In genomic region chr9:35912791-35913400, GRCh38 we compare ENCODE assay signal across 35 cellular contexts. TPM values are rescaled to one million over a fixed set of nuclear protein-coding genes. Genes with fewer than 3 reads are reported as not detected.
DNase-seq lines count a peak whose midpoint lies in the region; ATAC-seq, FAIRE-seq and TF ChIP-seq lines count a peak whose summit lies in the region.
"Had no signal": no experiment of that assay in that cellular context is flagged by ENCODE, and none has a peak within 500 bp of the region (broad histone marks: within the 10 kb centered on the region; RNA-seq: fewer than 3 reads in every experiment).

No MANE protein-coding gene starts in this region.

- H3K4me1 Mint-ChIP-seq in astrocyte (ENCODE audit: low read depth, unreplicated experiment), result peaks cover 24% of the 10 kb centered on the region

- CTCF ChIA-PET in IMR-90 (lab: Yijun Ruan, JAX), result interaction anchor here (0.6 kb wide), 1 partner anchor 9 kb away, joined by 4 read pairs; no protein-coding TSS in a partner anchor
- CTCF ChIA-PET in HepG2 (lab: Yijun Ruan, JAX; ENCODE audit: low intra/inter-chr PET ratio, low total read pairs), result no interaction called here

- H2AK9ac ChIP-seq in IMR-90 (replicated peaks; ENCODE audit: low read depth, low read length, poor library complexity), result no peak overlapping the region

- in situ Hi-C loops in IMR-90 (cut with MboI; ENCODE audit: low sequenced_read_pairs) (no loop called here), HepG2 (cut with HindIII; ENCODE audit: extremely low pct_ligation_motif_present, low pct_unique_long_range_greater_than_20kb) (no loop called here)

- DNase-seq in IMR-90, result no peak
- DNase-seq in astrocyte (ENCODE audit: low read depth), result no peak
- no peak for DNase-seq in HepG2 (ENCODE audit: low spot score)
- peak; percentile 30 for DNase-seq in retina
- DNase-seq in frontal cortex (ENCODE audit: low spot score in 2 of 2), result no peak
- DNase-seq in NCI-H1417 (lab: John Stamatoyannopoulos, UW), result no peak
- DNase-seq: activated CD4-positive, alpha-beta T cell treated with anti-CD3 and anti-CD28 coated beads for 48 hours; activated CD8-positive, alpha-beta memory T cell treated with anti-CD3 and anti-CD28 coated beads for 24 hours; activated T-cell treated with anti-CD3 and anti-CD28 coated beads for 4 hours; amniotic stem cell; CD8-positive, alpha-beta memory T cell; effector memory CD8-positive, alpha-beta T cell; head of caudate nucleus; Kasumi-1; NCI-H446; stimulated activated CD4-positive, alpha-beta T cell treated with anti-CD3 and anti-CD28 coated beads, Interleukin-4, amount 100 ng/mL, for 24 hours; T-cell; trophoblast cell had no signal

- H3K9ac ChIP-seq in IMR-90 (ENCODE audit: low read depth, low read length), result no peak overlapping the region
- no peak overlapping the region for H3K9ac ChIP-seq in astrocyte (ENCODE audit: low read length)
- no peak overlapping the region for H3K9ac ChIP-seq in HepG2 (ENCODE audit: insufficient read depth, low read depth, low read length)
- H3K9ac ChIP-seq: parathyroid adenoma had no signal

- no peaks in the 10 kb centered on the region for H3K9me3 ChIP-seq in IMR-90 (ENCODE audit: control insufficient read depth, insufficient read depth, low read length)
- no peaks in the 10 kb centered on the region for H3K9me3 ChIP-seq in astrocyte (ENCODE audit: insufficient read depth, low read depth, low read length)
- H3K9me3 ChIP-seq in HepG2 (ENCODE audit: low read length), result no peaks in the 10 kb centered on the region

- FAIRE-seq in astrocyte (lab: Jason Lieb, UNC), result no peak
- FAIRE-seq in HepG2 (lab: Jason Lieb, UNC), result no peak
- no peak for FAIRE-seq in frontal cortex (lab: Jason Lieb, UNC)
- FAIRE-seq: bronchial epithelial cell, H54, keratinocyte had no signal

- peak overlapping the region in 1 of 2 experiments; percentile 22; a peak in 1 of 4 replicates for H4K8ac ChIP-seq in IMR-90 (ENCODE audit: low read depth in 2 of 2, low read length in 2 of 2)

- 90% methylated on average over 5 of the region's 10 CpGs; no CpG with 5 or more reads in 1 of the 2 experiments for WGBS in IMR-90 (ENCODE audit: extremely low coverage in 2 of 2, insufficient read length in 1 of 2), 2 experiments
- WGBS in HepG2 (ENCODE audit: low lambda C conversion rate), result 14% methylated on average over 9 of the region's 10 CpGs

- H2BK15ac ChIP-seq in IMR-90 (ENCODE audit: low read depth, low read length), result peak overlapping the region; percentile 12; the same call in 2 of the 3 replicates

- no peaks in the 10 kb centered on the region for H3K36me3 Mint-ChIP-seq in astrocyte (ENCODE audit: low read depth, unreplicated experiment)
- H3K36me3 Mint-ChIP-seq: activated naive CD4-positive, alpha-beta T cell treated with anti-CD3 and anti-CD28 coated beads, Interleukin-2, amount 50 U/mL, for 24 hours; CD8-positive, alpha-beta memory T cell; memory B cell; T-cell had no signal

- ATAC-seq in IMR-90 (ENCODE audit: low read depth) (no peak), HepG2 (peak; percentile 3; the same call in 2 of the 3 replicates), HG02981 (IDR thresholded peaks at IDR 0.05; ENCODE audit: unreplicated experiment) (no peak), HG03342 (IDR thresholded peaks at IDR 0.05; ENCODE audit: unreplicated experiment) (no peak)
- ATAC-seq: effector memory CD8-positive, alpha-beta T cell; sciatic nerve; T-cell had no signal

- intact Hi-C loops in IMR-90 (cut with micrococcal nuclease) (no loop called here), HepG2 (cut with micrococcal nuclease; ENCODE audit: unreplicated experiment) (no loop called here)

- H4K20me1 ChIP-seq in IMR-90 (ENCODE audit: insufficient read depth, low read length) (no peaks in the 10 kb centered on the region), astrocyte (ENCODE audit: insufficient read depth, low read length) (no peaks in the 10 kb centered on the region), HepG2 (ENCODE audit: insufficient read depth, low read length) (no peaks in the 10 kb centered on the region)

- no peak for TF ChIP-seq CTCF in IMR-90 (conservative IDR thresholded peaks at IDR 0.05; ENCODE audit: low read depth, low read length)
- no peak for TF ChIP-seq CTCF in astrocyte (IDR thresholded peaks at IDR 0.05; ENCODE audit: insufficient read depth, low read depth, low read length)
- no peak for TF ChIP-seq CTCF in HepG2 (CRISPR knock-in tag; IDR thresholded peaks at IDR 0.05)

- TF ChIP-seq RAD21 in IMR-90 (IDR thresholded peaks at IDR 0.05; ENCODE audit: low read length) (no peak), HepG2 (CRISPR knock-in tag; IDR thresholded peaks at IDR 0.05) (no peak)

- H3K9me1 ChIP-seq in IMR-90 (ENCODE audit: insufficient read depth, low read length), result peaks cover 12% of the 10 kb centered on the region

- H3K27me3 ChIP-seq in IMR-90 (ENCODE audit: control insufficient read depth, insufficient read depth, low read length), result no peaks in the 10 kb centered on the region
- no peaks in the 10 kb centered on the region for H3K27me3 ChIP-seq in astrocyte (ENCODE audit: insufficient read depth, low read length)
- H3K27me3 ChIP-seq in HepG2 (ENCODE audit: control insufficient read depth in 1 of 2, insufficient read depth in 2 of 2, low read length in 2 of 2), result peaks cover 0 to 4% of the 10 kb centered on the region in 2 experiments; a peak in 1 of 5 replicates

- no TSS peak for BruUV-seq in IMR-90 (replicated peaks; lab: Mats Ljungman, UMichigan)
- BruUV-seq in HepG2 (replicated peaks; lab: Mats Ljungman, UMichigan), result no TSS peak

- H2BK120ac ChIP-seq in IMR-90 (ENCODE audit: low read depth, low read length), result peak overlapping the region; percentile 16; the same call in 1 of the 2 replicates

- H3K56ac ChIP-seq in IMR-90 (ENCODE audit: extremely low read depth, insufficient read depth, low read length), result no peak overlapping the region

- no peak overlapping the region for H3K27ac ChIP-seq in IMR-90 (ENCODE audit: insufficient read depth, low read length)
- H3K27ac ChIP-seq in astrocyte (ENCODE audit: low read depth, low read length), result no peak overlapping the region
- H3K27ac ChIP-seq in HepG2 (ENCODE audit: extremely low read length, insufficient read depth, low read length), result no peak overlapping the region
- H3K27ac ChIP-seq: parathyroid adenoma had no signal

- H4K5ac ChIP-seq in IMR-90 (ENCODE audit: low read depth, low read length), result no peak overlapping the region

- H3K14ac ChIP-seq in IMR-90 (replicated peaks; ENCODE audit: low read depth, low read length), result no peak overlapping the region

- dilution Hi-C loops in IMR-90 (cut with HindIII; ENCODE audit: low sequenced_read_pairs, unreplicated experiment), result no loop called here

- peaks cover 0 to 19% of the 10 kb centered on the region in 2 experiments; a peak in 2 of 4 replicates for H3K79me1 ChIP-seq in IMR-90 (ENCODE audit: low read depth in 1 of 2, low read length in 2 of 2)

- H3K4me2 ChIP-seq in IMR-90 (ENCODE audit: low read depth, low read length) (no peak overlapping the region), astrocyte (ENCODE audit: low read length) (no peak overlapping the region), HepG2 (ENCODE audit: low read depth, low read length) (peak overlapping the region; percentile 13; the same call in 1 of the 2 replicates)

- no peak overlapping the region for H3K4me3 Mint-ChIP-seq in astrocyte (ENCODE audit: unreplicated experiment)
- H3K4me3 Mint-ChIP-seq: activated naive CD4-positive, alpha-beta T cell treated with anti-CD3 and anti-CD28 coated beads, Interleukin-2, amount 50 U/mL, for 24 hours; CD8-positive, alpha-beta memory T cell; effector memory CD8-positive, alpha-beta T cell; memory B cell; neural crest cell; T-cell had no signal

- H3K36me3 ChIP-seq in IMR-90 (ENCODE audit: control insufficient read depth, insufficient read depth, low read length) (no peaks in the 10 kb centered on the region), astrocyte (ENCODE audit: insufficient read depth, low read length) (no peaks in the 10 kb centered on the region), HepG2 (replicated peaks in 1 of 2; ENCODE audit: control insufficient read depth in 1 of 2, insufficient read depth in 2 of 2, low read length in 2 of 2) (no peaks in the 10 kb centered on the region)

- H3K79me2 ChIP-seq in astrocyte (ENCODE audit: insufficient read depth, low read length), result no peaks in the 10 kb centered on the region
- H3K79me2 ChIP-seq in HepG2 (ENCODE audit: insufficient read depth, low read length), result no peaks in the 10 kb centered on the region
- H3K79me2 ChIP-seq: parathyroid adenoma had no signal

- peaks cover 21% of the 10 kb centered on the region for H3K4me1 ChIP-seq in IMR-90 (ENCODE audit: control insufficient read depth, insufficient read depth, low read length)
- H3K4me1 ChIP-seq in astrocyte (ENCODE audit: insufficient read depth, low read length), result peaks cover 22% of the 10 kb centered on the region
- H3K4me1 ChIP-seq in HepG2 (ENCODE audit: insufficient read depth, low read length), result peaks cover 74% of the 10 kb centered on the region

- H3K27ac Mint-ChIP-seq in astrocyte (ENCODE audit: unreplicated experiment), result no peak overlapping the region
- H3K27ac Mint-ChIP-seq: activated naive CD4-positive, alpha-beta T cell treated with anti-CD3 and anti-CD28 coated beads, Interleukin-2, amount 50 U/mL, for 24 hours; activated T-helper 2 cell treated with anti-CD3 and anti-CD28 coated beads, Interferon-gamma antibody, Interleukin-2, Interleukin-4, amounts not matched to agents 10 μg/mL and 5 μg/mL and 100 μg/mL, durations not matched to agents 14 hours and 24 hours and 36 hours; effector memory CD8-positive, alpha-beta T cell; memory B cell had no signal

- H4K91ac ChIP-seq in IMR-90 (ENCODE audit: insufficient read depth, low read depth, low read length), result no peak overlapping the region; the same call in 1 of the 2 replicates

- H3K4ac ChIP-seq in IMR-90 (ENCODE audit: low read depth, low read length), result no peak overlapping the region

- no peak overlapping the region for H3K18ac ChIP-seq in IMR-90 (ENCODE audit: low read depth, low read length)

- no peak for TF ChIP-seq EP300 in HepG2 (IDR thresholded peaks at IDR 0.05; ENCODE audit: low read depth in 2 of 2, low read length in 2 of 2)
- TF ChIP-seq EP300 in HepG2 (CRISPR knock-in tag; IDR thresholded peaks at IDR 0.05; ENCODE audit: borderline replicate concordance), result no peak

- no peak for TF ChIP-seq POLR2A in IMR-90 (IDR thresholded peaks at IDR 0.05; ENCODE audit: low read depth, low read length)
- TF ChIP-seq POLR2A in HepG2 (IDR thresholded peaks at IDR 0.05; ENCODE audit: insufficient read depth in 1 of 2, low read depth in 2 of 2, low read length in 2 of 2), result no peak

- no peaks in the 10 kb centered on the region for H3K27me3 Mint-ChIP-seq in astrocyte (ENCODE audit: low read depth, unreplicated experiment)
- H3K27me3 Mint-ChIP-seq: activated naive CD4-positive, alpha-beta T cell treated with anti-CD3 and anti-CD28 coated beads, Interleukin-2, amount 50 U/mL, for 24 hours; CD8-positive, alpha-beta memory T cell; effector memory CD8-positive, alpha-beta T cell; T-cell had no signal

- no peaks in the 10 kb centered on the region for H3K9me3 Mint-ChIP-seq in astrocyte (ENCODE audit: unreplicated experiment)
- H3K9me3 Mint-ChIP-seq: activated naive CD4-positive, alpha-beta T cell treated with anti-CD3 and anti-CD28 coated beads, Interleukin-2, amount 50 U/mL, for 24 hours; activated T-helper 2 cell treated with anti-CD3 and anti-CD28 coated beads, Interferon-gamma antibody, Interleukin-2, Interleukin-4, amounts not matched to agents 10 μg/mL and 5 μg/mL and 100 μg/mL, durations not matched to agents 14 hours and 24 hours and 36 hours; CD8-positive, alpha-beta memory T cell; effector memory CD8-positive, alpha-beta T cell; memory B cell; neural crest cell; T-cell had no signal

- POLR2A ChIA-PET in IMR-90 (lab: Charles Lee; ENCODE audit: unreplicated experiment) (no interaction called here), HepG2 (lab: Yijun Ruan, JAX) (no interaction called here)

- peak overlapping the region; percentile 10 for H2AK5ac ChIP-seq in IMR-90 (ENCODE audit: low read depth, low read length)

- H2AFZ ChIP-seq in IMR-90 (replicated peaks; ENCODE audit: low read length, poor library complexity) (peak overlapping the region; percentile 26), astrocyte (ENCODE audit: low read depth, low read length) (peak overlapping the region; percentile 15), HepG2 (ENCODE audit: low read length) (no peak overlapping the region)
- H2AFZ ChIP-seq: parathyroid adenoma had no signal

- H3K4me3 ChIP-seq in IMR-90 (ENCODE audit: insufficient read depth, low read depth, low read length), result no peak overlapping the region
- no peak overlapping the region for H3K4me3 ChIP-seq in astrocyte (ENCODE audit: insufficient read depth, low read depth, low read length)
- peak overlapping the region in 1 of 3 experiments; percentile 3; a peak in 1 of 6 replicates for H3K4me3 ChIP-seq in HepG2 (replicated peaks in 1 of 3; ENCODE audit: insufficient read depth in 1 of 3, low read depth in 2 of 3, low read length in 3 of 3)

- no peak overlapping the region for H2BK5ac ChIP-seq in IMR-90 (ENCODE audit: low read depth, low read length, poor library complexity, severe bottlenecking)

- H2BK20ac ChIP-seq in IMR-90 (ENCODE audit: low read depth, low read length), result no peak overlapping the region; the same call in 1 of the 2 replicates

- H3K23ac ChIP-seq in IMR-90 (ENCODE audit: low read depth, low read length), result no peak overlapping the region

RNA-seq across cellular contexts. Expression of gene SPAAR, which starts 3.6 kb away (rescaled TPM):
- total RNA-seq in IMR-90 (2012; rRNA removed), result 0.18 and 0.28 TPM in 2 replicates
- polyA plus RNA-seq in IMR-90 (2012; rRNA removed), result 0.24 and 0.32 TPM in 2 replicates
- polyA plus RNA-seq in IMR-90 (2012; cell fraction: cytosol; rRNA removed), result 0.23 TPM in 2 replicates
- polyA plus RNA-seq in IMR-90 (2012; cell fraction: nucleus; rRNA removed; ENCODE audit: low replicate concordance), result 0.59 and 0.69 TPM in 2 replicates
- total RNA-seq in astrocyte, result 0.17 and 0.18 TPM in 2 replicates
- 0.07 TPM in 1 of 2 replicates, not detected in the other for total RNA-seq in HepG2 (2016; rRNA removed; fragmentation: Illumina TruSeq; extraction: Trizol)
- total RNA-seq in HepG2 (2016; cell fraction: cytosol; rRNA removed; fragmentation: Illumina TruSeq; extraction: Trizol; ENCODE audit: low read depth), result not detected in 2 replicates
- total RNA-seq in HepG2 (2016; cell fraction: insoluble cytoplasmic fraction; rRNA removed; fragmentation: Illumina TruSeq; extraction: Trizol), result not detected in 2 replicates
- total RNA-seq in HepG2 (2016; cell fraction: membrane; rRNA removed; fragmentation: Illumina TruSeq; extraction: Trizol), result not detected in 2 replicates
- not detected in 2 replicates for total RNA-seq in HepG2 (2016; cell fraction: nucleus; rRNA removed; fragmentation: Illumina TruSeq; extraction: Trizol)
- not detected in 2 replicates for polyA plus RNA-seq in HepG2 (2011; rRNA removed)
- not detected in 2 replicates for polyA plus RNA-seq in HepG2 (2011; cell fraction: cytosol; rRNA removed)
- polyA plus RNA-seq in HepG2 (2011; cell fraction: nucleus; rRNA removed), result not detected in 2 replicates
- polyA plus RNA-seq in HepG2 (2012), result not detected in 2 replicates
- not detected in 2 replicates for polyA plus RNA-seq in HepG2 (2016; cell fraction: cytosol; fragmentation: Illumina TruSeq; extraction: Trizol; ENCODE audit: low read depth)
- polyA plus RNA-seq in HepG2 (2016; cell fraction: insoluble cytoplasmic fraction; fragmentation: Illumina TruSeq; extraction: Trizol; ENCODE audit: low read depth), result not detected in 2 replicates
- not detected in 2 replicates for polyA plus RNA-seq in HepG2 (2016; cell fraction: membrane; fragmentation: Illumina TruSeq; extraction: Trizol; ENCODE audit: low read depth)
- polyA plus RNA-seq in HepG2 (2016; cell fraction: nucleus; fragmentation: Illumina TruSeq; extraction: Trizol; ENCODE audit: insufficient read depth, low read depth), result not detected in 2 replicates
- 0.21 TPM in 1 of 2 replicates, not detected in the other for polyA minus RNA-seq in HepG2 (2011; rRNA and poly(A)+ RNA removed; ENCODE audit: low replicate concordance)
- polyA minus RNA-seq in HepG2 (2011; cell fraction: cytosol; rRNA and poly(A)+ RNA removed), result not detected in 2 replicates
- not detected in 2 replicates for polyA minus RNA-seq in HepG2 (2011; cell fraction: nucleus; rRNA and poly(A)+ RNA removed)
- 0.41 TPM for total RNA-seq in frontal cortex
- total RNA-seq: activated T-helper 2 cell treated with anti-CD3 and anti-CD28 coated beads, Interferon-gamma antibody, Interleukin-2, Interleukin-4, amounts not matched to agents 10 μg/mL and 5 μg/mL and 100 μg/mL, durations not matched to agents 14 hours and 24 hours and 36 hours; bronchial epithelial cell; CD8-positive, alpha-beta memory T cell; Daoy; fibroblast of villous mesenchyme; neural crest cell; RPMI7951; SK-MEL-5; T-cell had no signal
- polyA plus RNA-seq: CD8-positive, alpha-beta memory T cell; keratinocyte had no signal

RNA-seq across cellular contexts. Expression of gene HRCT1, which starts 6.9 kb away (rescaled TPM):
- total RNA-seq in IMR-90 (2012; rRNA removed), result 1.1 and 1.7 TPM in 2 replicates
- polyA plus RNA-seq in IMR-90 (2012; rRNA removed), result 3.9 and 4.4 TPM in 2 replicates
- 3.5 and 3.6 TPM in 2 replicates for polyA plus RNA-seq in IMR-90 (2012; cell fraction: cytosol; rRNA removed)
- 1.0 and 1.6 TPM in 2 replicates for polyA plus RNA-seq in IMR-90 (2012; cell fraction: nucleus; rRNA removed; ENCODE audit: low replicate concordance)
- 0.39 and 0.62 TPM in 2 replicates for total RNA-seq in astrocyte
- total RNA-seq in HepG2 (2016; rRNA removed; fragmentation: Illumina TruSeq; extraction: Trizol), result not detected in 2 replicates
- not detected in 2 replicates for total RNA-seq in HepG2 (2016; cell fraction: cytosol; rRNA removed; fragmentation: Illumina TruSeq; extraction: Trizol; ENCODE audit: low read depth)
- total RNA-seq in HepG2 (2016; cell fraction: insoluble cytoplasmic fraction; rRNA removed; fragmentation: Illumina TruSeq; extraction: Trizol), result not detected in 2 replicates
- 0.21 TPM in 1 of 2 replicates, not detected in the other for total RNA-seq in HepG2 (2016; cell fraction: membrane; rRNA removed; fragmentation: Illumina TruSeq; extraction: Trizol)
- 0.41 and 0.43 TPM in 2 replicates for total RNA-seq in HepG2 (2016; cell fraction: nucleus; rRNA removed; fragmentation: Illumina TruSeq; extraction: Trizol)
- polyA plus RNA-seq in HepG2 (2011; rRNA removed), result 0.13 and 0.44 TPM in 2 replicates
- polyA plus RNA-seq in HepG2 (2011; cell fraction: cytosol; rRNA removed), result 0.23 TPM in 1 of 2 replicates, not detected in the other
- polyA plus RNA-seq in HepG2 (2011; cell fraction: nucleus; rRNA removed), result 0.21 TPM in 1 of 2 replicates, not detected in the other
- 0.35 TPM in 1 of 2 replicates, not detected in the other for polyA plus RNA-seq in HepG2 (2012)
- polyA plus RNA-seq in HepG2 (2016; cell fraction: cytosol; fragmentation: Illumina TruSeq; extraction: Trizol; ENCODE audit: low read depth), result 0.26 and 0.28 TPM in 2 replicates
- polyA plus RNA-seq in HepG2 (2016; cell fraction: insoluble cytoplasmic fraction; fragmentation: Illumina TruSeq; extraction: Trizol; ENCODE audit: low read depth), result 0.35 and 0.46 TPM in 2 replicates
- polyA plus RNA-seq in HepG2 (2016; cell fraction: membrane; fragmentation: Illumina TruSeq; extraction: Trizol; ENCODE audit: low read depth), result 0.41 and 0.42 TPM in 2 replicates
- polyA plus RNA-seq in HepG2 (2016; cell fraction: nucleus; fragmentation: Illumina TruSeq; extraction: Trizol; ENCODE audit: insufficient read depth, low read depth), result 0.53 TPM in 1 of 2 replicates, not detected in the other
- 0.44 TPM in 1 of 2 replicates, not detected in the other for polyA minus RNA-seq in HepG2 (2011; rRNA and poly(A)+ RNA removed; ENCODE audit: low replicate concordance)
- not detected in 2 replicates for polyA minus RNA-seq in HepG2 (2011; cell fraction: cytosol; rRNA and poly(A)+ RNA removed)
- not detected in 2 replicates for polyA minus RNA-seq in HepG2 (2011; cell fraction: nucleus; rRNA and poly(A)+ RNA removed)
- 0.82 TPM for total RNA-seq in frontal cortex
- total RNA-seq: activated T-helper 2 cell treated with anti-CD3 and anti-CD28 coated beads, Interferon-gamma antibody, Interleukin-2, Interleukin-4, amounts not matched to agents 10 μg/mL and 5 μg/mL and 100 μg/mL, durations not matched to agents 14 hours and 24 hours and 36 hours; CD8-positive, alpha-beta memory T cell; neural crest cell; RPMI7951; SK-MEL-5; T-cell had no signal
- polyA plus RNA-seq: CD8-positive, alpha-beta memory T cell; keratinocyte had no signal

RNA-seq across cellular contexts. Expression of gene OR13J1, which starts 42.7 kb away (rescaled TPM):
- not detected in 2 replicates for total RNA-seq in IMR-90 (2012; rRNA removed)
- polyA plus RNA-seq in IMR-90 (2012; rRNA removed), result not detected in 2 replicates
- not detected in 2 replicates for polyA plus RNA-seq in IMR-90 (2012; cell fraction: cytosol; rRNA removed)
- polyA plus RNA-seq in IMR-90 (2012; cell fraction: nucleus; rRNA removed; ENCODE audit: low replicate concordance), result not detected in 2 replicates
- total RNA-seq in astrocyte, result not detected in 2 replicates
- total RNA-seq in HepG2 (2016; rRNA removed; fragmentation: Illumina TruSeq; extraction: Trizol), result not detected in 2 replicates
- total RNA-seq in HepG2 (2016; cell fraction: cytosol; rRNA removed; fragmentation: Illumina TruSeq; extraction: Trizol; ENCODE audit: low read depth), result not detected in 2 replicates
- total RNA-seq in HepG2 (2016; cell fraction: insoluble cytoplasmic fraction; rRNA removed; fragmentation: Illumina TruSeq; extraction: Trizol), result not detected in 2 replicates
- not detected in 2 replicates for total RNA-seq in HepG2 (2016; cell fraction: membrane; rRNA removed; fragmentation: Illumina TruSeq; extraction: Trizol)
- total RNA-seq in HepG2 (2016; cell fraction: nucleus; rRNA removed; fragmentation: Illumina TruSeq; extraction: Trizol), result not detected in 2 replicates
- polyA plus RNA-seq in HepG2 (2011; rRNA removed), result not detected in 2 replicates
- not detected in 2 replicates for polyA plus RNA-seq in HepG2 (2011; cell fraction: cytosol; rRNA removed)
- polyA plus RNA-seq in HepG2 (2011; cell fraction: nucleus; rRNA removed), result not detected in 2 replicates
- not detected in 2 replicates for polyA plus RNA-seq in HepG2 (2012)
- polyA plus RNA-seq in HepG2 (2016; cell fraction: cytosol; fragmentation: Illumina TruSeq; extraction: Trizol; ENCODE audit: low read depth), result not detected in 2 replicates
- polyA plus RNA-seq in HepG2 (2016; cell fraction: insoluble cytoplasmic fraction; fragmentation: Illumina TruSeq; extraction: Trizol; ENCODE audit: low read depth), result not detected in 2 replicates
- polyA plus RNA-seq in HepG2 (2016; cell fraction: membrane; fragmentation: Illumina TruSeq; extraction: Trizol; ENCODE audit: low read depth), result not detected in 2 replicates
- not detected in 2 replicates for polyA plus RNA-seq in HepG2 (2016; cell fraction: nucleus; fragmentation: Illumina TruSeq; extraction: Trizol; ENCODE audit: insufficient read depth, low read depth)
- polyA minus RNA-seq in HepG2 (2011; rRNA and poly(A)+ RNA removed; ENCODE audit: low replicate concordance), result not detected in 2 replicates
- polyA minus RNA-seq in HepG2 (2011; cell fraction: cytosol; rRNA and poly(A)+ RNA removed), result not detected in 2 replicates
- not detected in 2 replicates for polyA minus RNA-seq in HepG2 (2011; cell fraction: nucleus; rRNA and poly(A)+ RNA removed)
- total RNA-seq in frontal cortex, result not detected
- total RNA-seq: activated T-helper 2 cell treated with anti-CD3 and anti-CD28 coated beads, Interferon-gamma antibody, Interleukin-2, Interleukin-4, amounts not matched to agents 10 μg/mL and 5 μg/mL and 100 μg/mL, durations not matched to agents 14 hours and 24 hours and 36 hours; bronchial epithelial cell; CD8-positive, alpha-beta memory T cell; Daoy; fibroblast of villous mesenchyme; neural crest cell; RPMI7951; sciatic nerve; SK-MEL-5; T-cell had no signal
- polyA plus RNA-seq: BJ; CD8-positive, alpha-beta memory T cell; esophagus; keratinocyte had no signal

RNA-seq across cellular contexts. Expression of gene OR2S2, which starts 45.1 kb away (rescaled TPM):
- total RNA-seq in IMR-90 (2012; rRNA removed) (0.56 and 0.90 TPM in 2 replicates), astrocyte (not detected in 2 replicates), HepG2 (2016; rRNA removed; fragmentation: Illumina TruSeq; extraction: Trizol) (not detected in 2 replicates), frontal cortex (not detected)
- polyA plus RNA-seq in IMR-90 (2012; rRNA removed) (0.20 and 0.46 TPM in 2 replicates), HepG2 (2011; rRNA removed) (not detected in 2 replicates)
- polyA plus RNA-seq in IMR-90 (2012; cell fraction: cytosol; rRNA removed), result 0.32 TPM in 2 replicates
- 0.72 and 1.7 TPM in 2 replicates for polyA plus RNA-seq in IMR-90 (2012; cell fraction: nucleus; rRNA removed; ENCODE audit: low replicate concordance)
- not detected in 2 replicates for total RNA-seq in HepG2 (2016; cell fraction: cytosol; rRNA removed; fragmentation: Illumina TruSeq; extraction: Trizol; ENCODE audit: low read depth)
- total RNA-seq in HepG2 (2016; cell fraction: insoluble cytoplasmic fraction; rRNA removed; fragmentation: Illumina TruSeq; extraction: Trizol), result not detected in 2 replicates
- not detected in 2 replicates for total RNA-seq in HepG2 (2016; cell fraction: membrane; rRNA removed; fragmentation: Illumina TruSeq; extraction: Trizol)
- total RNA-seq in HepG2 (2016; cell fraction: nucleus; rRNA removed; fragmentation: Illumina TruSeq; extraction: Trizol), result not detected in 2 replicates
- polyA plus RNA-seq in HepG2 (2011; cell fraction: cytosol; rRNA removed), result not detected in 2 replicates
- not detected in 2 replicates for polyA plus RNA-seq in HepG2 (2011; cell fraction: nucleus; rRNA removed)
- polyA plus RNA-seq in HepG2 (2012), result not detected in 2 replicates
- not detected in 2 replicates for polyA plus RNA-seq in HepG2 (2016; cell fraction: cytosol; fragmentation: Illumina TruSeq; extraction: Trizol; ENCODE audit: low read depth)
- polyA plus RNA-seq in HepG2 (2016; cell fraction: insoluble cytoplasmic fraction; fragmentation: Illumina TruSeq; extraction: Trizol; ENCODE audit: low read depth), result not detected in 2 replicates
- not detected in 2 replicates for polyA plus RNA-seq in HepG2 (2016; cell fraction: membrane; fragmentation: Illumina TruSeq; extraction: Trizol; ENCODE audit: low read depth)
- polyA plus RNA-seq in HepG2 (2016; cell fraction: nucleus; fragmentation: Illumina TruSeq; extraction: Trizol; ENCODE audit: insufficient read depth, low read depth), result not detected in 2 replicates
- polyA minus RNA-seq in HepG2 (2011; rRNA and poly(A)+ RNA removed; ENCODE audit: low replicate concordance), result not detected in 2 replicates
- not detected in 2 replicates for polyA minus RNA-seq in HepG2 (2011; cell fraction: cytosol; rRNA and poly(A)+ RNA removed)
- polyA minus RNA-seq in HepG2 (2011; cell fraction: nucleus; rRNA and poly(A)+ RNA removed), result not detected in 2 replicates
- total RNA-seq: activated T-helper 2 cell treated with anti-CD3 and anti-CD28 coated beads, Interferon-gamma antibody, Interleukin-2, Interleukin-4, amounts not matched to agents 10 μg/mL and 5 μg/mL and 100 μg/mL, durations not matched to agents 14 hours and 24 hours and 36 hours; bronchial epithelial cell; CD8-positive, alpha-beta memory T cell; Daoy; neural crest cell; RPMI7951; sciatic nerve; SK-MEL-5; T-cell had no signal
- polyA plus RNA-seq: CD8-positive, alpha-beta memory T cell; esophagus; keratinocyte had no signal
